In genomic region chr2:152174574-152174973, GRCh38 we compare ENCODE assay signal across 7 cellular contexts. TPM values are rescaled to one million over a fixed set of nuclear protein-coding genes. Genes with fewer than 3 reads are reported as not detected.
DNase-seq lines count a peak whose midpoint lies in the region; ATAC-seq and TF ChIP-seq lines count a peak whose summit lies in the region.

No MANE protein-coding gene starts in this region.

- H3K36me3 ChIP-seq in iPS-20b (ENCODE audit: insufficient read depth, low read depth, low read length) = no peaks in the 10 kb centered on the region

- peak overlapping the region; percentile 95 for H3K4me3 Mint-ChIP-seq in activated T-helper 1 cell treated with anti-CD3 and anti-CD28 coated beads, Interleukin-12 subunit alpha, Interleukin-12 subunit beta, Interleukin-2, Interleukin-4 antibody, amounts not matched to agents 30 ng/mL and 10 ng/mL and 1 ng/mL, durations not matched to agents 14 hours and 24 hours and 36 hours
- peak overlapping the region; percentile 97 to 99 for H3K4me3 Mint-ChIP-seq in stimulated activated naive CD8-positive, alpha-beta T cell treated with anti-CD3 and anti-CD28 coated beads, Interleukin-15, amount 100 ng/mL, for 72 hours

- H3K9ac ChIP-seq in iPS-20b (ENCODE audit: low read depth, low read length) = peak overlapping the region; percentile 85; the same call in 1 of the 2 replicates

- H3K27me3 ChIP-seq in HL-60 (ENCODE audit: insufficient read depth, poor library complexity, severe bottlenecking) (no peaks in the 10 kb centered on the region), iPS-20b (ENCODE audit: insufficient read depth, low read length) (peaks cover 7% of the 10 kb centered on the region; the same call in 1 of the 2 replicates)

- no peak for TF ChIP-seq CTCF in HL-60 (IDR thresholded peaks at IDR 0.05; ENCODE audit: insufficient read depth, low read length)

- H3K27ac ChIP-seq in HL-60 (replicated peaks) = peak overlapping the region; percentile 98
- no peak overlapping the region for H3K27ac ChIP-seq in iPS-20b (ENCODE audit: low read length)

- peaks cover 40% of the 10 kb centered on the region for H3K4me1 Mint-ChIP-seq in activated T-helper 1 cell treated with anti-CD3 and anti-CD28 coated beads, Interleukin-12 subunit alpha, Interleukin-12 subunit beta, Interleukin-2, Interleukin-4 antibody, amounts not matched to agents 30 ng/mL and 10 ng/mL and 1 ng/mL, durations not matched to agents 14 hours and 24 hours and 36 hours (ENCODE audit: low read depth)
- peaks cover 24% of the 10 kb centered on the region for H3K4me1 Mint-ChIP-seq in stimulated activated naive CD8-positive, alpha-beta T cell treated with anti-CD3 and anti-CD28 coated beads, Interleukin-15, amount 100 ng/mL, for 72 hours

- no peaks in the 10 kb centered on the region for H3K4me1 ChIP-seq in iPS-20b (ENCODE audit: insufficient read depth, low read length)

- peak overlapping the region; percentile 96 for H3K27ac Mint-ChIP-seq in activated T-helper 1 cell treated with anti-CD3 and anti-CD28 coated beads, Interleukin-12 subunit alpha, Interleukin-12 subunit beta, Interleukin-2, Interleukin-4 antibody, amounts not matched to agents 30 ng/mL and 10 ng/mL and 1 ng/mL, durations not matched to agents 14 hours and 24 hours and 36 hours
- H3K27ac Mint-ChIP-seq in stimulated activated naive CD8-positive, alpha-beta T cell treated with anti-CD3 and anti-CD28 coated beads, Interleukin-15, amount 100 ng/mL, for 72 hours = peak overlapping the region; percentile 100

- no peaks in the 10 kb centered on the region for H3K9me3 Mint-ChIP-seq in activated T-helper 1 cell treated with anti-CD3 and anti-CD28 coated beads, Interleukin-12 subunit alpha, Interleukin-12 subunit beta, Interleukin-2, Interleukin-4 antibody, amounts not matched to agents 30 ng/mL and 10 ng/mL and 1 ng/mL, durations not matched to agents 14 hours and 24 hours and 36 hours
- H3K9me3 Mint-ChIP-seq in stimulated activated naive CD8-positive, alpha-beta T cell treated with anti-CD3 and anti-CD28 coated beads, Interleukin-15, amount 100 ng/mL, for 72 hours = no peaks in the 10 kb centered on the region

- H3K27me3 Mint-ChIP-seq in activated T-helper 1 cell treated with anti-CD3 and anti-CD28 coated beads, Interleukin-12 subunit alpha, Interleukin-12 subunit beta, Interleukin-2, Interleukin-4 antibody, amounts not matched to agents 30 ng/mL and 10 ng/mL and 1 ng/mL, durations not matched to agents 14 hours and 24 hours and 36 hours (ENCODE audit: insufficient read depth) = peaks cover 1% of the 10 kb centered on the region
- H3K27me3 Mint-ChIP-seq in stimulated activated naive CD8-positive, alpha-beta T cell treated with anti-CD3 and anti-CD28 coated beads, Interleukin-15, amount 100 ng/mL, for 72 hours = peaks cover 2% of the 10 kb centered on the region

- H3K4me3 ChIP-seq in HL-60 (replicated peaks; ENCODE audit: insufficient read depth, low read length) (peak overlapping the region; percentile 79), iPS-20b (ENCODE audit: low read length) (peak overlapping the region; percentile 93)

- peaks cover 3% of the 10 kb centered on the region for H3K36me3 Mint-ChIP-seq in activated T-helper 1 cell treated with anti-CD3 and anti-CD28 coated beads, Interleukin-12 subunit alpha, Interleukin-12 subunit beta, Interleukin-2, Interleukin-4 antibody, amounts not matched to agents 30 ng/mL and 10 ng/mL and 1 ng/mL, durations not matched to agents 14 hours and 24 hours and 36 hours (ENCODE audit: low read depth)

- no peak for DNase-seq in HL-60 (ENCODE audit: low read depth in 1 of 2, low spot score in 1 of 2)
- DNase-seq in activated T-helper 1 cell treated with anti-CD3 and anti-CD28 coated beads, Interleukin-12 subunit alpha, Interleukin-12 subunit beta, Interleukin-2, Interleukin-4 antibody, amounts not matched to agents 30 ng/mL and 10 ng/mL and 1 ng/mL, durations not matched to agents 14 hours and 24 hours and 36 hours (ENCODE audit: low spot score) = no peak
- no peak for DNase-seq in stimulated activated naive CD8-positive, alpha-beta T cell treated with anti-CD3 and anti-CD28 coated beads, Interleukin-15, amount 100 ng/mL, for 72 hours

- intact Hi-C loops in activated T-helper 1 cell treated with anti-CD3 and anti-CD28 coated beads, Interleukin-12 subunit alpha, Interleukin-12 subunit beta, Interleukin-2, Interleukin-4 antibody, amounts not matched to agents 30 ng/mL and 10 ng/mL and 1 ng/mL, durations not matched to agents 14 hours and 24 hours and 36 hours (cut with micrococcal nuclease) = loop anchor here (2.0 kb wide), 2 partner anchors 240 to 332 kb away; no protein-coding TSS in a partner anchor

- no peak for ATAC-seq in stimulated activated naive CD8-positive, alpha-beta T cell treated with anti-CD3 and anti-CD28 coated beads, Interleukin-15, amount 100 ng/mL, for 72 hours
- ATAC-seq in HG03039 (IDR thresholded peaks at IDR 0.05; ENCODE audit: unreplicated experiment) = no peak
- ATAC-seq in GM21825 (IDR thresholded peaks at IDR 0.05; ENCODE audit: unreplicated experiment) = no peak
- ATAC-seq in HG03378 (IDR thresholded peaks at IDR 0.05; ENCODE audit: unreplicated experiment) = no peak

- no peaks in the 10 kb centered on the region for H3K9me3 ChIP-seq in iPS-20b (ENCODE audit: insufficient read depth, low read depth, low read length)

RNA-seq across cellular contexts. Expression of gene STAM2, which starts 1.0 kb away (rescaled TPM):
- total RNA-seq in activated T-helper 1 cell treated with anti-CD3 and anti-CD28 coated beads, Interleukin-12 subunit alpha, Interleukin-12 subunit beta, Interleukin-2, Interleukin-4 antibody, amounts not matched to agents 30 ng/mL and 10 ng/mL and 1 ng/mL, durations not matched to agents 14 hours and 24 hours and 36 hours = 18.6 and 20.0 TPM in 2 replicates
